Comparison of ENCODE assay signal across 10 cellular contexts in the genomic region with DNA sequence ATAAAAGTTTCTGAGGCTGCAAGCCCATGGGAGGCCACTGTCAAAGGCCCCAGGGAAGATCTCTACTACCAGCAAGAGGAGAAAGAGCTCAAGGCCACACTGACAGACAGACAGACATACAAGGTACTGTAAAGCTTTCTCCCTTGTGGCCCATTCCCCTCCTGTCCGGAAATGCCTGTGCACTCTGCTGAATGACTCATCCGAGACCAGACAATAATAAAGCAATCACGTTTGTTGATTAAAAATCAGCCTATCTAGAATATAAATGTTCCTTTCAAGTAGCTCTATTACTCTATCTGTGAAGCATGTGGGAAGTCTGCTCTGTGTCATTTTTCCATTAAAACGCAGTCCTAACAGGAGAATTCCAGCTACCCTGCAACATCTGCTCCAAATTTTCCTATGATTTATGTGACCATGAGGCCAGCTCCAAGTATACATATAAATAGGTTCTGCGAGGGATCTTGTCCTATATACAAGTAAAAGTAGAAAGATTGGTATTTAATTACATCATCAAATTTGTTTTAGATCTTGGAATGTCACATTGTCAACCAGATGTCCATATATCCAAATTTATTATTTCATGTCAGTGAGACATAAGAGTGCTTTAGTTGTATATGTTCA. TPM values are rescaled to one million over a fixed set of nuclear protein-coding genes. Genes with fewer than 3 reads are reported as not detected.
A peak's percentile ranks its signal among the peaks of the same experiment; 100 is the strongest.
DNase-seq lines count a peak whose midpoint lies in the region; ATAC-seq, FAIRE-seq and TF ChIP-seq lines count a peak whose summit lies in the region.
"Had no signal": no experiment of that assay in that cellular context is flagged by ENCODE, and none has a peak within 500 bp of the region (broad histone marks: within the 10 kb centered on the region; RNA-seq: fewer than 3 reads in every experiment).

No MANE protein-coding gene starts in this region.

- CTCF ChIA-PET in PC-9 (lab: Charles Lee), result interaction anchor here (0.9 to 1.0 kb wide), 2 partner anchors 16 to 34 kb away, joined by 3 to 4 read pairs; partner anchors contain the start of gene TGFBI

- peak; percentile 64 for DNase-seq in GM04504 (ENCODE audit: low read depth)
- DNase-seq in foreskin melanocyte, result peak; percentile 65
- no peak for DNase-seq in PC-9
- no peak for DNase-seq in NAMALWA (ENCODE audit: low spot score)
- no peak for DNase-seq in stimulated activated CD4-positive, alpha-beta T cell treated with anti-CD3 and anti-CD28 coated beads, Interleukin-1b, Interleukin-23, amount 100 ng/mL, for 48 hours
- DNase-seq: activated CD8-positive, alpha-beta memory T cell treated with anti-CD3 and anti-CD28 coated beads, Interleukin-2, amount 10 ng/mL, durations not matched to agents 7 days and 5 days; DND-41 had no signal

- no peak overlapping the region for H2AFZ ChIP-seq in PC-9

- no peak for ATAC-seq in GM21737 (IDR thresholded peaks at IDR 0.05; ENCODE audit: unreplicated experiment)
- ATAC-seq: activated CD8-positive, alpha-beta memory T cell treated with anti-CD3 and anti-CD28 coated beads, Interleukin-2, amount 10 ng/mL, durations not matched to agents 7 days and 5 days had no signal

- H3K79me2 ChIP-seq in PC-9 (ENCODE audit: low read depth), result no peaks in the 10 kb centered on the region

- H3K36me3 ChIP-seq in skeletal muscle satellite cell (ENCODE audit: insufficient read depth, low read length) (no peaks in the 10 kb centered on the region), PC-9 (ENCODE audit: low read depth) (no peaks in the 10 kb centered on the region)

- no peaks in the 10 kb centered on the region for H3F3A ChIP-seq in PC-9 (ENCODE audit: insufficient read depth, low read depth)

- no peaks in the 10 kb centered on the region for H3K9me3 ChIP-seq in skeletal muscle satellite cell (replicated peaks; ENCODE audit: low read length)
- no peaks in the 10 kb centered on the region; the same call in 1 of the 2 replicates for H3K9me3 ChIP-seq in PC-9 (ENCODE audit: insufficient read depth, low read depth)

- peak overlapping the region; percentile 42 for H3K4me2 ChIP-seq in skeletal muscle satellite cell (ENCODE audit: low read length)
- no peak overlapping the region for H3K4me2 ChIP-seq in PC-9

- no TSS peak for BruUV-seq in PC-9 (replicated peaks; lab: Mats Ljungman, UMichigan)

- intact Hi-C loops in PC-9 (cut with micrococcal nuclease; ENCODE audit: unreplicated experiment), result no loop called here

- H3K9me2 ChIP-seq in PC-9 (ENCODE audit: insufficient read depth), result no peaks in the 10 kb centered on the region

- POLR2A ChIA-PET in PC-9 (lab: Charles Lee; ENCODE audit: unreplicated experiment), result interaction anchor here (0.5 to 0.6 kb wide), 2 partner anchors 10 to 934 kb away, joined by 4 to 11 read pairs; no protein-coding TSS in a partner anchor

- H3K4me3 ChIP-seq in skeletal muscle satellite cell (ENCODE audit: low read length), result no peak overlapping the region
- no peak overlapping the region for H3K4me3 ChIP-seq in PC-9

- H3K27ac ChIP-seq in PC-9, result no peak overlapping the region

- no peaks in the 10 kb centered on the region for H3K27me3 ChIP-seq in skeletal muscle satellite cell (ENCODE audit: control insufficient read depth, insufficient read depth, low read length)
- H3K27me3 ChIP-seq in PC-9 (ENCODE audit: insufficient read depth, low read depth), result no peaks in the 10 kb centered on the region

- H4K20me1 ChIP-seq in PC-9 (ENCODE audit: insufficient read depth), result no peaks in the 10 kb centered on the region

- TF ChIP-seq CTCF in PC-9 (conservative IDR thresholded peaks at IDR 0.05), result no peak

- peaks cover 53% of the 10 kb centered on the region for H3K4me1 ChIP-seq in skeletal muscle satellite cell (ENCODE audit: control insufficient read depth, insufficient read depth, low read length)
- no peaks in the 10 kb centered on the region for H3K4me1 ChIP-seq in PC-9 (replicated peaks; ENCODE audit: insufficient read depth)

- peak; percentile 94 for FAIRE-seq in TTC549 (lab: Jason Lieb, UNC)

- peak overlapping the region; percentile 60 for H3K9ac ChIP-seq in skeletal muscle satellite cell (ENCODE audit: low read depth, low read length)

RNA-seq across cellular contexts. Expression of gene TGFBI, which starts 34.8 kb away (rescaled TPM):
- total RNA-seq in skeletal muscle satellite cell (2012; rRNA removed), result 1,248 and 1,783 TPM in 2 replicates
- 430 and 437 TPM in 2 replicates for total RNA-seq in PC-9 (2021)

RNA-seq across cellular contexts. Expression of gene LECT2, which starts 39.2 kb away (rescaled TPM):
- not detected in 2 replicates for total RNA-seq in skeletal muscle satellite cell (2012; rRNA removed)
- not detected in 2 replicates for total RNA-seq in PC-9 (2021)
- total RNA-seq: activated CD8-positive, alpha-beta memory T cell treated with anti-CD3 and anti-CD28 coated beads, Interleukin-2, amount 10 ng/mL, durations not matched to agents 7 days and 5 days had no signal

Comparison
In these comparisons a context has a peak if more than half of its experiments do, and no peak if none do; other contexts are left out.
1. DNase-seq: peak in GM04504 (single experiment) and foreskin melanocyte (single experiment); none in PC-9 (0 of 2), NAMALWA (single experiment) and stimulated activated CD4-positive, alpha-beta T cell treated with anti-CD3 and anti-CD28 coated beads, Interleukin-1b, Interleukin-23, amount 100 ng/mL, for 48 hours (single experiment).